1 cellular context compared by ENCODE assay signal in the genomic region with DNA sequence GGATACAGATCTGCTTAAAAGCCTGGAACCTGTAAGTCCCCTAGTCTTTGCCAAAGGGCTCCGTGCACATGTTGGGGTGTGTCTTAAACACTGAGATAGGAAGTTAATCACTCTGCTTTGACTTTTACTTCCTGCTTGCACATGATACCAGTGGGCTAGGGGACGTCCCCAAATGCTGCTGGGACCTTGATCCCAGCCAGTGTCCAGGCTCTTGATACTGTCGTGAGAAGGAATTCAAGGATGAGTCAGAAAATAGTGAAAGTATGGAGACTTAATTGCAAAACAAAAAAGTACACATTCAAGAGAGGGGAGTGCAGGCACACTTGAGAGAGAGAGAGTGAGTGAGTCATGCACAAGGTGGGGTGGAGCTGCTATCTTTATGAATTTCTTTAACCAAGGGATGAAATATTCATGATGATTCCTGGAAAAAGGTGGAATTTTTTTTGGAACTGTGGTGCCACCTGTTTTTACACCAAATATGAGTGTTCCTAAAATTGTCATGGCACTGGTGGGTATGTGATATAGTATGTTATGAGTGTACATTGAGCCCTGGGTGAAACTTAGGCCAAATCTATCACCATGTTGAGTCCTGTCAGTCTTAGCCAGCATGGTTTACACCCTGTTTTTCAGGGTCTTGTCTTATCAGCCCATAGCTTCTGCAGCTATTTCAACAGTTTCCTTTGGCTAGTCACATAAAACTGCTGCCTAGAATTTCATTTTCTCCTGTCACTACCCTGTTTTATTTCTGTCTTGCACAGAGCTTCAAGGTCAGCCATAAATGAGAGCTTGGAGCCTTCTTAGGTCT.
TF ChIP-seq lines count a peak whose summit lies in the region.

No MANE protein-coding gene starts in this region.

TF ChIP-seq in K562, 482 proteins besides CTCF, POLR2A, EP300 and RAD21 (continued from another document and continues in another):
- TF ChIP-seq, protein P1, sequence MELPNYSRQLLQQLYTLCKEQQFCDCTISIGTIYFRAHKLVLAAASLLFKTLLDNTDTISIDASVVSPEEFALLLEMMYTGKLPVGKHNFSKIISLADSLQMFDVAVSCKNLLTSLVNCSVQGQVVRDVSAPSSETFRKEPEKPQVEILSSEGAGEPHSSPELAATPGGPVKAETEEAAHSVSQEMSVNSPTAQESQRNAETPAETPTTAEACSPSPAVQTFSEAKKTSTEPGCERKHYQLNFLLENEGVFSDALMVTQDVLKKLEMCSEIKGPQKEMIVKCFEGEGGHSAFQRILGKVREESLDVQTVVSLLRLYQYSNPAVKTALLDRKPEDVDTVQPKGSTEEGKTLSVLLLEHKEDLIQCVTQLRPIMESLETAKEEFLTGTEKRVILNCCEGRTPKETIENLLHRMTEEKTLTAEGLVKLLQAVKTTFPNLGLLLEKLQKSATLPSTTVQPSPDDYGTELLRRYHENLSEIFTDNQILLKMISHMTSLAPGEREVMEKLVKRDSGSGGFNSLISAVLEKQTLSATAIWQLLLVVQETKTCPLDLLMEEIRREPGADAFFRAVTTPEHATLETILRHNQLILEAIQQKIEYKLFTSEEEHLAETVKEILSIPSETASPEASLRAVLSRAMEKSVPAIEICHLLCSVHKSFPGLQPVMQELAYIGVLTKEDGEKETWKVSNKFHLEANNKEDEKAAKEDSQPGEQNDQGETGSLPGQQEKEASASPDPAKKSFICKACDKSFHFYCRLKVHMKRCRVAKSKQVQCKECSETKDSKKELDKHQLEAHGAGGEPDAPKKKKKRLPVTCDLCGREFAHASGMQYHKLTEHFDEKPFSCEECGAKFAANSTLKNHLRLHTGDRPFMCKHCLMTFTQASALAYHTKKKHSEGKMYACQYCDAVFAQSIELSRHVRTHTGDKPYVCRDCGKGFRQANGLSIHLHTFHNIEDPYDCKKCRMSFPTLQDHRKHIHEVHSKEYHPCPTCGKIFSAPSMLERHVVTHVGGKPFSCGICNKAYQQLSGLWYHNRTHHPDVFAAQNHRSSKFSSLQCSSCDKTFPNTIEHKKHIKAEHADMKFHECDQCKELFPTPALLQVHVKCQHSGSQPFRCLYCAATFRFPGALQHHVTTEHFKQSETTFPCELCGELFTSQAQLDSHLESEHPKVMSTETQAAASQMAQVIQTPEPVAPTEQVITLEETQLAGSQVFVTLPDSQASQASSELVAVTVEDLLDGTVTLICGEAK (IDR thresholded peaks at IDR 0.05): 0 out of 2 replicates have a peak, but pooled peaks have one; percentile 33
- TF ChIP-seq, protein P1 (CRISPR knock-in tag; IDR thresholded peaks at IDR 0.05): no peak
- TF ChIP-seq, protein P2, sequence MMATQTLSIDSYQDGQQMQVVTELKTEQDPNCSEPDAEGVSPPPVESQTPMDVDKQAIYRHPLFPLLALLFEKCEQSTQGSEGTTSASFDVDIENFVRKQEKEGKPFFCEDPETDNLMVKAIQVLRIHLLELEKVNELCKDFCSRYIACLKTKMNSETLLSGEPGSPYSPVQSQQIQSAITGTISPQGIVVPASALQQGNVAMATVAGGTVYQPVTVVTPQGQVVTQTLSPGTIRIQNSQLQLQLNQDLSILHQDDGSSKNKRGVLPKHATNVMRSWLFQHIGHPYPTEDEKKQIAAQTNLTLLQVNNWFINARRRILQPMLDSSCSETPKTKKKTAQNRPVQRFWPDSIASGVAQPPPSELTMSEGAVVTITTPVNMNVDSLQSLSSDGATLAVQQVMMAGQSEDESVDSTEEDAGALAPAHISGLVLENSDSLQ (IDR thresholded peaks at IDR 0.05): peak; percentile 81
- 0 out of 2 replicates have a peak, but pooled peaks have one; percentile 20 for TF ChIP-seq NBN (IDR thresholded peaks at IDR 0.05; ENCODE audit: low read depth)
- TF ChIP-seq POLR3A (IDR thresholded peaks at IDR 0.05; ENCODE audit: borderline replicate concordance, extremely low read depth, insufficient read depth, insufficient read length): no peak
- TF ChIP-seq ARID1B (IDR thresholded peaks at IDR 0.05): peak; percentile 87
- no peak for TF ChIP-seq RBM14 (IDR thresholded peaks at IDR 0.05; ENCODE audit: borderline replicate concordance, insufficient read depth, low read depth, low read length)
- TF ChIP-seq TFAM (CRISPR knock-in tag; conservative IDR thresholded peaks at IDR 0.05): no peak
- peak in 1 of 2 experiments; percentile 27; a peak in 1 of 3 replicates for TF ChIP-seq CBX3 (IDR thresholded peaks at IDR 0.05; ENCODE audit: borderline replicate concordance in 1 of 2, low read length in 2 of 2)
- TF ChIP-seq ATF1 (CRISPR knock-in tag; IDR thresholded peaks at IDR 0.05): no peak
- TF ChIP-seq ATF1 (tag; IDR thresholded peaks at IDR 0.05): peak; percentile 31; the same call in 1 of the 2 replicates
- TF ChIP-seq, protein P3, sequence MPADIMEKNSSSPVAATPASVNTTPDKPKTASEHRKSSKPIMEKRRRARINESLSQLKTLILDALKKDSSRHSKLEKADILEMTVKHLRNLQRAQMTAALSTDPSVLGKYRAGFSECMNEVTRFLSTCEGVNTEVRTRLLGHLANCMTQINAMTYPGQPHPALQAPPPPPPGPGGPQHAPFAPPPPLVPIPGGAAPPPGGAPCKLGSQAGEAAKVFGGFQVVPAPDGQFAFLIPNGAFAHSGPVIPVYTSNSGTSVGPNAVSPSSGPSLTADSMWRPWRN (IDR thresholded peaks at IDR 0.05; ENCODE audit: low read depth): 0 out of 2 replicates have a peak, but pooled peaks have one; percentile 21
- no peak for TF ChIP-seq HNRNPH1 (optimal IDR thresholded peaks at IDR 0.05; ENCODE audit: low read depth, low read length)
- TF ChIP-seq SMARCC2 (IDR thresholded peaks at IDR 0.05; ENCODE audit: low read depth): peak; percentile 87
- TF ChIP-seq, protein P4, sequence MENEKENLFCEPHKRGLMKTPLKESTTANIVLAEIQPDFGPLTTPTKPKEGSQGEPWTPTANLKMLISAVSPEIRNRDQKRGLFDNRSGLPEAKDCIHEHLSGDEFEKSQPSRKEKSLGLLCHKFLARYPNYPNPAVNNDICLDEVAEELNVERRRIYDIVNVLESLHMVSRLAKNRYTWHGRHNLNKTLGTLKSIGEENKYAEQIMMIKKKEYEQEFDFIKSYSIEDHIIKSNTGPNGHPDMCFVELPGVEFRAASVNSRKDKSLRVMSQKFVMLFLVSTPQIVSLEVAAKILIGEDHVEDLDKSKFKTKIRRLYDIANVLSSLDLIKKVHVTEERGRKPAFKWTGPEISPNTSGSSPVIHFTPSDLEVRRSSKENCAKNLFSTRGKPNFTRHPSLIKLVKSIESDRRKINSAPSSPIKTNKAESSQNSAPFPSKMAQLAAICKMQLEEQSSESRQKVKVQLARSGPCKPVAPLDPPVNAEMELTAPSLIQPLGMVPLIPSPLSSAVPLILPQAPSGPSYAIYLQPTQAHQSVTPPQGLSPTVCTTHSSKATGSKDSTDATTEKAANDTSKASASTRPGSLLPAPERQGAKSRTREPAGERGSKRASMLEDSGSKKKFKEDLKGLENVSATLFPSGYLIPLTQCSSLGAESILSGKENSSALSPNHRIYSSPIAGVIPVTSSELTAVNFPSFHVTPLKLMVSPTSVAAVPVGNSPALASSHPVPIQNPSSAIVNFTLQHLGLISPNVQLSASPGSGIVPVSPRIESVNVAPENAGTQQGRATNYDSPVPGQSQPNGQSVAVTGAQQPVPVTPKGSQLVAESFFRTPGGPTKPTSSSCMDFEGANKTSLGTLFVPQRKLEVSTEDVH (IDR thresholded peaks at IDR 0.05; ENCODE audit: low read depth, partially characterized antibody): peak; percentile 40
- TF ChIP-seq ADNP (tag; IDR thresholded peaks at IDR 0.05): 0 out of 2 replicates have a peak, but pooled peaks have one; percentile 44
- TF ChIP-seq HDAC1 (IDR thresholded peaks at IDR 0.05): peak in 1 of 2 experiments; percentile 55; a peak in 2 of 4 replicates
- peak; percentile 85 for TF ChIP-seq TCF3 (CRISPR knock-in tag; IDR thresholded peaks at IDR 0.05)
- no peak for TF ChIP-seq ILK (tag; IDR thresholded peaks at IDR 0.05; ENCODE audit: borderline replicate concordance, low read depth)
- TF ChIP-seq, protein P5, sequence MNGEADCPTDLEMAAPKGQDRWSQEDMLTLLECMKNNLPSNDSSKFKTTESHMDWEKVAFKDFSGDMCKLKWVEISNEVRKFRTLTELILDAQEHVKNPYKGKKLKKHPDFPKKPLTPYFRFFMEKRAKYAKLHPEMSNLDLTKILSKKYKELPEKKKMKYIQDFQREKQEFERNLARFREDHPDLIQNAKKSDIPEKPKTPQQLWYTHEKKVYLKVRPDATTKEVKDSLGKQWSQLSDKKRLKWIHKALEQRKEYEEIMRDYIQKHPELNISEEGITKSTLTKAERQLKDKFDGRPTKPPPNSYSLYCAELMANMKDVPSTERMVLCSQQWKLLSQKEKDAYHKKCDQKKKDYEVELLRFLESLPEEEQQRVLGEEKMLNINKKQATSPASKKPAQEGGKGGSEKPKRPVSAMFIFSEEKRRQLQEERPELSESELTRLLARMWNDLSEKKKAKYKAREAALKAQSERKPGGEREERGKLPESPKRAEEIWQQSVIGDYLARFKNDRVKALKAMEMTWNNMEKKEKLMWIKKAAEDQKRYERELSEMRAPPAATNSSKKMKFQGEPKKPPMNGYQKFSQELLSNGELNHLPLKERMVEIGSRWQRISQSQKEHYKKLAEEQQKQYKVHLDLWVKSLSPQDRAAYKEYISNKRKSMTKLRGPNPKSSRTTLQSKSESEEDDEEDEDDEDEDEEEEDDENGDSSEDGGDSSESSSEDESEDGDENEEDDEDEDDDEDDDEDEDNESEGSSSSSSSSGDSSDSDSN (IDR thresholded peaks at IDR 0.05; ENCODE audit: borderline replicate concordance in 1 of 2, low read depth in 2 of 2, low read length in 2 of 2): 0 out of 4 replicates have a peak, but pooled peaks of 1 of the 2 experiments have one; percentile 39
- peak in 1 of 2 experiments; percentile 63; a peak in 1 of 4 replicates for TF ChIP-seq ARNT (IDR thresholded peaks at IDR 0.05)
- no peak for TF ChIP-seq ZNF644 (tag; IDR thresholded peaks at IDR 0.05; ENCODE audit: low read depth)
- peak; percentile 48 for TF ChIP-seq ATF7 (IDR thresholded peaks at IDR 0.05)
- peak; percentile 70 for TF ChIP-seq CBFA2T2 (conservative IDR thresholded peaks at IDR 0.05)
- TF ChIP-seq JUN (IDR thresholded peaks at IDR 0.05; ENCODE audit: borderline replicate concordance, low read depth, low read length): peak; percentile 88
- TF ChIP-seq JUN (CRISPR knock-in tag; IDR thresholded peaks at IDR 0.05; ENCODE audit: borderline replicate concordance): peak; percentile 48; the same call in 1 of the 2 replicates
- TF ChIP-seq MTF1 (CRISPR knock-in tag; IDR thresholded peaks at IDR 0.05; ENCODE audit: borderline replicate concordance): no peak
- TF ChIP-seq KDM1A (IDR thresholded peaks at IDR 0.05): peak; percentile 62 to 68; a peak in 3 of 4 replicates
- no peak for TF ChIP-seq ELF4 (CRISPR knock-in tag; IDR thresholded peaks at IDR 0.05)
- TF ChIP-seq SMAD1 (IDR thresholded peaks at IDR 0.05; ENCODE audit: low read depth, low read length, partially characterized antibody): no peak
- TF ChIP-seq FOSL1 (tag; conservative IDR thresholded peaks at IDR 0.05): peak; percentile 97
- peak; percentile 92 for TF ChIP-seq SMARCE1 (IDR thresholded peaks at IDR 0.05)
- TF ChIP-seq, protein P6, sequence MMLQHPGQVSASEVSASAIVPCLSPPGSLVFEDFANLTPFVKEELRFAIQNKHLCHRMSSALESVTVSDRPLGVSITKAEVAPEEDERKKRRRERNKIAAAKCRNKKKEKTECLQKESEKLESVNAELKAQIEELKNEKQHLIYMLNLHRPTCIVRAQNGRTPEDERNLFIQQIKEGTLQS (IDR thresholded peaks at IDR 0.05): peak; percentile 95
- TF ChIP-seq, protein P6 (CRISPR knock-in tag; conservative IDR thresholded peaks at IDR 0.05): peak; percentile 94
- TF ChIP-seq GABPB1 (CRISPR knock-in tag; IDR thresholded peaks at IDR 0.05): peak; percentile 35; the same call in 1 of the 2 replicates
- TF ChIP-seq, protein P7, sequence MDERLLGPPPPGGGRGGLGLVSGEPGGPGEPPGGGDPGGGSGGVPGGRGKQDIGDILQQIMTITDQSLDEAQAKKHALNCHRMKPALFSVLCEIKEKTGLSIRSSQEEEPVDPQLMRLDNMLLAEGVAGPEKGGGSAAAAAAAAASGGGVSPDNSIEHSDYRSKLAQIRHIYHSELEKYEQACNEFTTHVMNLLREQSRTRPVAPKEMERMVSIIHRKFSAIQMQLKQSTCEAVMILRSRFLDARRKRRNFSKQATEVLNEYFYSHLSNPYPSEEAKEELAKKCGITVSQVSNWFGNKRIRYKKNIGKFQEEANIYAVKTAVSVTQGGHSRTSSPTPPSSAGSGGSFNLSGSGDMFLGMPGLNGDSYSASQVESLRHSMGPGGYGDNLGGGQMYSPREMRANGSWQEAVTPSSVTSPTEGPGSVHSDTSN (CRISPR knock-in tag; IDR thresholded peaks at IDR 0.05; ENCODE audit: low read depth): no peak
- TF ChIP-seq, protein P7 (tag; conservative IDR thresholded peaks at IDR 0.05; ENCODE audit: low read depth): peak; percentile 77
- peak; percentile 89 for TF ChIP-seq SMARCA4 (IDR thresholded peaks at IDR 0.05)
- TF ChIP-seq ETV5 (CRISPR knock-in tag; IDR thresholded peaks at IDR 0.05; ENCODE audit: low read depth): peak; percentile 48; the same call in 1 of the 2 replicates
